In genomic region chr12:69703146-69703642, GRCh38 we compare ENCODE assay signal across 32 cellular contexts. TPM values are rescaled to one million over a fixed set of nuclear protein-coding genes. Genes with fewer than 3 reads are reported as not detected.
"Had no signal": no experiment of that assay in that cellular context is flagged by ENCODE, and none has a peak within 500 bp of the region (broad histone marks: within the 10 kb centered on the region; RNA-seq: fewer than 3 reads in every experiment).

No MANE protein-coding gene starts in this region.

- H3K27ac ChIP-seq: brain microvascular endothelial cell, coronary artery, gastroesophageal sphincter, ovary, skin epidermis, upper lobe of left lung had no signal

- H3K36me3 ChIP-seq: brain microvascular endothelial cell, gastroesophageal sphincter, ovary, upper lobe of left lung had no signal

- FAIRE-seq: astrocyte, endothelial cell of umbilical vein, keratinocyte had no signal

- ATAC-seq: activated CD4-positive, CD25-positive, alpha-beta regulatory T cell treated with anti-CD3 and anti-CD28 coated beads, Interleukin-2, amount 50 U/mL, for 24 hours; activated T-helper 17 cell treated with anti-CD3 and anti-CD28 coated beads, Interleukin-2, amount 50 U/mL, for 72 hours; gastroesophageal sphincter; left cardiac atrium; sciatic nerve had no signal

- H3K27me3 ChIP-seq: brain microvascular endothelial cell, gastroesophageal sphincter, ovary, upper lobe of left lung had no signal

- H3K9me3 ChIP-seq: gastroesophageal sphincter, ovary, upper lobe of left lung had no signal

- H3K4me1 ChIP-seq: gastroesophageal sphincter, upper lobe of left lung had no signal

- DNase-seq: activated CD4-positive, alpha-beta memory T cell treated with anti-CD3 and anti-CD28 coated beads for 36 hours; activated CD4-positive, alpha-beta T cell treated with anti-CD3 and anti-CD28 coated beads, Interleukin-2, amount 10 ng/mL, durations not matched to agents 24 days and 14 days; activated CD8-positive, alpha-beta memory T cell treated with anti-CD3 and anti-CD28 coated beads, Interleukin-2, amount 50 U/mL, for 48 hours; activated gamma-delta T cell treated with Interleukin-2 at 50 U/mL for 16 hours; activated naive CD4-positive, alpha-beta T cell treated with anti-CD3 and anti-CD28 coated beads, Interleukin-2, amount 50 U/mL, for 16 hours; activated T-cell treated with anti-CD3 and anti-CD28 coated beads, Interleukin-2, amount 50 U/mL, for 24 hours; amniotic stem cell; brain microvascular endothelial cell; head of caudate nucleus; hippocampal formation; left cardiac atrium; mammary epithelial cell; ovary; retina; stimulated activated CD4-positive, alpha-beta T cell treated with anti-CD3 and anti-CD28 coated beads, Interleukin-12 subunit alpha, Interleukin-12 subunit beta, amount 100 ng/mL, for 4 hours; stimulated activated CD4-positive, alpha-beta T cell treated with anti-CD3 and anti-CD28 coated beads, Interleukin-4, amount 100 ng/mL, for 1 hour; upper lobe of left lung had no signal

- H3K4me3 ChIP-seq: coronary artery, gastroesophageal sphincter, ovary, skin epidermis, upper lobe of left lung had no signal

RNA-seq across cellular contexts. Expression of gene BEST3, which starts 4.1 kb away (rescaled TPM):
- total RNA-seq: activated CD4-positive, alpha-beta memory T cell treated with anti-CD3 and anti-CD28 coated beads for 36 hours; activated CD4-positive, alpha-beta T cell treated with anti-CD3 and anti-CD28 coated beads, Interleukin-2, amount 10 ng/mL, durations not matched to agents 24 days and 14 days; activated CD8-positive, alpha-beta memory T cell treated with anti-CD3 and anti-CD28 coated beads for 36 hours; activated T-helper 17 cell treated with anti-CD3 and anti-CD28 coated beads, Interleukin-2, amount 50 U/mL, for 72 hours; fibroblast of lung; ovary; progenitor cell of endocrine pancreas; sciatic nerve; subcutaneous adipose tissue; upper lobe of left lung had no signal
- polyA plus RNA-seq: esophagus, fibroblast of lung, liver had no signal
